In genomic region chr11:43738600-43739409, GRCh38 we compare ENCODE assay signal across 8 cellular contexts. TPM values are rescaled to one million over a fixed set of nuclear protein-coding genes. Genes with fewer than 3 reads are reported as not detected.
DNase-seq lines count a peak whose midpoint lies in the region; ATAC-seq and TF ChIP-seq lines count a peak whose summit lies in the region.

No MANE protein-coding gene starts in this region.

- peaks cover 32 to 44% of the 10 kb centered on the region in 2 donors for H3K4me1 ChIP-seq in adrenal gland (replicated peaks in 1 of 2)

- peak; percentile 77 for DNase-seq in AG09319 (ENCODE audit: extremely low read depth, low read depth)
- peak; percentile 22 for DNase-seq in HuH-7.5 (ENCODE audit: low spot score)
- DNase-seq in adrenal gland = peak; percentile 22 to 62 (median 49)
- DNase-seq in islet precursor cell = peak; percentile 85
- no peak for DNase-seq in CD1c-positive myeloid dendritic cell (ENCODE audit: extremely low spot score)
- DNase-seq in activated CD4-positive, alpha-beta T cell treated with anti-CD3 and anti-CD28 coated beads for 48 hours = no peak

- H3K4me3 ChIP-seq in adrenal gland = peak overlapping the region in 1 of 4 donors; percentile 18

- no peaks in the 10 kb centered on the region for H3K27me3 ChIP-seq in adrenal gland

- no peaks in the 10 kb centered on the region for H3K9me3 ChIP-seq in adrenal gland (replicated peaks in 1 of 3)

- ATAC-seq in GM21786 (IDR thresholded peaks at IDR 0.05; ENCODE audit: unreplicated experiment) (no peak), GM21367 (IDR thresholded peaks at IDR 0.05; ENCODE audit: unreplicated experiment) (no peak)

- intact Hi-C loops in adrenal gland (cut with DNase I) = no loop called here

- TF ChIP-seq CTCF in AG09319 (IDR thresholded peaks at IDR 0.05; ENCODE audit: low read depth, low read length) = no peak
- no peak for TF ChIP-seq CTCF in adrenal gland (IDR thresholded peaks at IDR 0.05)

- TF ChIP-seq POLR2A in adrenal gland (IDR thresholded peaks at IDR 0.05) = no peak

- H3K27ac ChIP-seq in adrenal gland = peak overlapping the region in 1 of 5 donors; percentile 48

- no peaks in the 10 kb centered on the region for H3K36me3 ChIP-seq in adrenal gland (replicated peaks in 1 of 2)

- WGBS in adrenal gland, 4 donors = 33 to 38% (median 34%) methylated on average over 6 of the region's 6 CpGs

RNA-seq across cellular contexts. Expression of gene HSD17B12, which starts 58.3 kb away (rescaled TPM):
- 100 to 1,000 TPM in 3 of 8 donors, 10 to 100 TPM in 5; 48.3 to 162 (median 94.6) TPM for total RNA-seq in adrenal gland
- polyA plus RNA-seq in adrenal gland = 100 to 1,000 TPM in 1 of 3 donors, 10 to 100 TPM in 2; 37.1 to 342 (median 44.5) TPM

Comparison
In these comparisons a context has a peak if more than half of its experiments do, and no peak if none do; other contexts are left out.
1. DNase-seq: peak in AG09319 (single experiment), HuH-7.5 (single experiment), adrenal gland (7 of 7) and islet precursor cell (single experiment); none in CD1c-positive myeloid dendritic cell (single experiment) and activated CD4-positive, alpha-beta T cell treated with anti-CD3 and anti-CD28 coated beads for 48 hours (single experiment).